ENCODE assay signal across 17 cellular contexts in genomic region chr1:55519937-55520683, GRCh38.
DNase-seq lines count a peak whose midpoint lies in the region; ATAC-seq and TF ChIP-seq lines count a peak whose summit lies in the region.
"Had no signal": no experiment of that assay in that cellular context is flagged by ENCODE, and none has a peak within 500 bp of the region (broad histone marks: within the 10 kb centered on the region; RNA-seq: fewer than 3 reads in every experiment).

No MANE protein-coding gene starts in this region.

- ATAC-seq in IMR-90 (ENCODE audit: low read depth) = peak; percentile 86
- no peak for ATAC-seq in gastroesophageal sphincter
- no peak for ATAC-seq in HG03039 (IDR thresholded peaks at IDR 0.05; ENCODE audit: unreplicated experiment)
- ATAC-seq: activated CD8-positive, alpha-beta memory T cell treated with anti-CD3 and anti-CD28 coated beads, Interleukin-2, amount 10 ng/mL, durations not matched to agents 7 days and 5 days; stimulated activated memory B cell treated with anti-CD40 and anti-IgM and Interleukin-4, amounts not matched to agents 10 μg/mL and 1 μg/mL and 100 μg/mL, for 72 hours had no signal

- no peak for TF ChIP-seq EP300 in gastroesophageal sphincter (IDR thresholded peaks at IDR 0.05)

- peak overlapping the region; percentile 94 for H2BK120ac ChIP-seq in IMR-90 (ENCODE audit: low read depth, low read length)

- peak overlapping the region; percentile 55 to 80; a peak in 3 of 4 replicates for H4K8ac ChIP-seq in IMR-90 (ENCODE audit: low read depth in 2 of 2, low read length in 2 of 2)

- H4K5ac ChIP-seq in IMR-90 (ENCODE audit: low read depth, low read length) = peak overlapping the region; percentile 93

- H3K9me3 ChIP-seq in IMR-90 (ENCODE audit: control insufficient read depth, insufficient read depth, low read length) (no peaks in the 10 kb centered on the region), colonic mucosa (no peaks in the 10 kb centered on the region), gastroesophageal sphincter (no peaks in the 10 kb centered on the region)

- intact Hi-C loops in IMR-90 (cut with micrococcal nuclease) (loop anchor here (10.0 kb wide), 1 partner anchor 115 kb away; no protein-coding TSS in a partner anchor), colonic mucosa (cut with DNase I) (no loop called here)

- dilution Hi-C loops in IMR-90 (cut with HindIII; ENCODE audit: low sequenced_read_pairs, unreplicated experiment) = no loop called here

- H3K9ac ChIP-seq in IMR-90 (ENCODE audit: low read depth, low read length) (peak overlapping the region; percentile 10; the same call in 1 of the 2 replicates), colonic mucosa (ENCODE audit: low read depth in 2 of 2, low read length in 2 of 2) (no peak overlapping the region)

- H3K4me2 ChIP-seq in IMR-90 (ENCODE audit: low read depth, low read length) = peak overlapping the region; percentile 59

- peak overlapping the region; percentile 97 for H3K18ac ChIP-seq in IMR-90 (ENCODE audit: low read depth, low read length)

- peak overlapping the region; percentile 96; the same call in 2 of the 3 replicates for H2BK15ac ChIP-seq in IMR-90 (ENCODE audit: low read depth, low read length)

- DNase-seq in AG20443 (ENCODE audit: low spot score) (peak; percentile 35), IMR-90 (peak; percentile 73), cerebellar cortex (ENCODE audit: low spot score) (peak; percentile 76), kidney glomerular epithelial cell (lab: John Stamatoyannopoulos, UW) (peak; percentile 20), colonic mucosa (no peak)
- DNase-seq in activated CD4-positive, alpha-beta T cell treated with anti-CD3 and anti-CD28 coated beads for 4 hours = no peak
- DNase-seq: activated CD4-positive, alpha-beta T cell treated with anti-CD3 and anti-CD28 coated beads for 48 hours; activated CD8-positive, alpha-beta memory T cell treated with anti-CD3 and anti-CD28 coated beads, Interleukin-2, amount 10 ng/mL, durations not matched to agents 7 days and 5 days; CD4-positive, alpha-beta memory T cell; DMS79; foreskin melanocyte; NCI-H2081 treated with DMSO at 0.1 percent for 48 hours; nephron progenitor cell; SHP77 treated with DMSO at 0.1 percent for 48 hours had no signal

- POLR2A ChIA-PET in IMR-90 (lab: Charles Lee; ENCODE audit: unreplicated experiment) = no interaction called here

- H3K27ac ChIP-seq in IMR-90 (ENCODE audit: insufficient read depth, low read length) (peak overlapping the region; percentile 97), colonic mucosa (no peak overlapping the region), gastroesophageal sphincter (no peak overlapping the region)

- H3K27me3 ChIP-seq in IMR-90 (ENCODE audit: control insufficient read depth, insufficient read depth, low read length) (no peaks in the 10 kb centered on the region), colonic mucosa (no peaks in the 10 kb centered on the region), gastroesophageal sphincter (no peaks in the 10 kb centered on the region)

- BruUV-seq in IMR-90 (replicated peaks; lab: Mats Ljungman, UMichigan) = no TSS peak

- CTCF ChIA-PET in IMR-90 (lab: Yijun Ruan, JAX) = interaction anchor here (0.6 to 1.1 kb wide), 2 partner anchors 160 to 1069 kb away, joined by 3 to 4 read pairs; no protein-coding TSS in a partner anchor

- peak overlapping the region; percentile 92 for H2AK5ac ChIP-seq in IMR-90 (ENCODE audit: low read depth, low read length)

- H3K56ac ChIP-seq in IMR-90 (ENCODE audit: extremely low read depth, insufficient read depth, low read length) = 0 out of 2 replicates have a peak overlapping the region, but pooled peaks have one; percentile 35

- peak overlapping the region; percentile 96 for H2BK20ac ChIP-seq in IMR-90 (ENCODE audit: low read depth, low read length)

- no peak for TF ChIP-seq CTCF in IMR-90 (conservative IDR thresholded peaks at IDR 0.05; ENCODE audit: low read depth, low read length)
- TF ChIP-seq CTCF in colonic mucosa (IDR thresholded peaks at IDR 0.05) = no peak
- TF ChIP-seq CTCF in gastroesophageal sphincter (IDR thresholded peaks at IDR 0.05) = no peak

- H3K4me1 ChIP-seq in IMR-90 (ENCODE audit: control insufficient read depth, insufficient read depth, low read length) (peaks cover 21% of the 10 kb centered on the region), colonic mucosa (no peaks in the 10 kb centered on the region), gastroesophageal sphincter (peaks cover 0 to 8% (median 0%) of the 10 kb centered on the region in 3 donors)

- H3K14ac ChIP-seq in IMR-90 (replicated peaks; ENCODE audit: low read depth, low read length) = peak overlapping the region; percentile 95

- H4K20me1 ChIP-seq in IMR-90 (ENCODE audit: insufficient read depth, low read length) = no peaks in the 10 kb centered on the region

- peaks cover 11% of the 10 kb centered on the region for H3K9me1 ChIP-seq in IMR-90 (ENCODE audit: insufficient read depth, low read length)

- H3K36me3 ChIP-seq in IMR-90 (ENCODE audit: control insufficient read depth, insufficient read depth, low read length) = no peaks in the 10 kb centered on the region
- H3K36me3 ChIP-seq in colonic mucosa = no peaks in the 10 kb centered on the region
- H3K36me3 ChIP-seq in gastroesophageal sphincter = no peaks in the 10 kb centered on the region

- in situ Hi-C loops in IMR-90 (cut with MboI; ENCODE audit: low sequenced_read_pairs) = loop anchor here (25.0 kb wide), 1 partner anchor 1292 kb away; the partner anchor contains the start of gene FYB2

- peak overlapping the region; percentile 83 for H3K23ac ChIP-seq in IMR-90 (ENCODE audit: low read depth, low read length)

- peak overlapping the region; percentile 91 for H4K91ac ChIP-seq in IMR-90 (ENCODE audit: insufficient read depth, low read depth, low read length)

- peak overlapping the region; percentile 48 for H2AFZ ChIP-seq in IMR-90 (replicated peaks; ENCODE audit: low read length, poor library complexity)

- TF ChIP-seq RAD21 in IMR-90 (IDR thresholded peaks at IDR 0.05; ENCODE audit: low read length) = no peak

- H2AK9ac ChIP-seq in IMR-90 (replicated peaks; ENCODE audit: low read depth, low read length, poor library complexity) = no peak overlapping the region

- no peak for TF ChIP-seq POLR2A in IMR-90 (IDR thresholded peaks at IDR 0.05; ENCODE audit: low read depth, low read length)
- no peak for TF ChIP-seq POLR2A in gastroesophageal sphincter (IDR thresholded peaks at IDR 0.05)

- H3K4me3 ChIP-seq in IMR-90 (ENCODE audit: insufficient read depth, low read depth, low read length) (no peak overlapping the region), colonic mucosa (no peak overlapping the region), gastroesophageal sphincter (no peak overlapping the region)

- WGBS in IMR-90 (ENCODE audit: extremely low coverage in 2 of 2, insufficient read length in 1 of 2), 2 experiments = no CpG with 5 or more reads among the region's 6 CpGs
- WGBS in gastroesophageal sphincter (ENCODE audit: low coverage in 1 of 2), 2 donors = 57 to 66% methylated on average over 4 to 6 of the region's 6 CpGs

- peak overlapping the region; percentile 97 for H3K4ac ChIP-seq in IMR-90 (ENCODE audit: low read depth, low read length)

- H2BK5ac ChIP-seq in IMR-90 (ENCODE audit: low read depth, low read length, poor library complexity, severe bottlenecking) = peak overlapping the region; percentile 71

- no peaks in the 10 kb centered on the region for H3K79me1 ChIP-seq in IMR-90 (ENCODE audit: low read depth in 1 of 2, low read length in 2 of 2)

TF ChIP-seq in IMR-90, 13 proteins besides CTCF, POLR2A, EP300 and RAD21:
- TF ChIP-seq FOS (IDR thresholded peaks at IDR 0.05; ENCODE audit: low read depth, low read length) (no peak), CEBPB (IDR thresholded peaks at IDR 0.05; ENCODE audit: low read depth, low read length) (peak; percentile 80), NFE2L2 (IDR thresholded peaks at IDR 0.05; ENCODE audit: low read depth, low read length) (peak; percentile 86)
- TF ChIP-seq, protein P1, sequence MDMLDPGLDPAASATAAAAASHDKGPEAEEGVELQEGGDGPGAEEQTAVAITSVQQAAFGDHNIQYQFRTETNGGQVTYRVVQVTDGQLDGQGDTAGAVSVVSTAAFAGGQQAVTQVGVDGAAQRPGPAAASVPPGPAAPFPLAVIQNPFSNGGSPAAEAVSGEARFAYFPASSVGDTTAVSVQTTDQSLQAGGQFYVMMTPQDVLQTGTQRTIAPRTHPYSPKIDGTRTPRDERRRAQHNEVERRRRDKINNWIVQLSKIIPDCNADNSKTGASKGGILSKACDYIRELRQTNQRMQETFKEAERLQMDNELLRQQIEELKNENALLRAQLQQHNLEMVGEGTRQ (IDR thresholded peaks at IDR 0.05; ENCODE audit: low read depth, low read length) = no peak

Comparison
In these comparisons a context has a peak if more than half of its experiments do, and no peak if none do; other contexts are left out.
1. DNase-seq: peak in AG20443 (single experiment), IMR-90 (single experiment), cerebellar cortex (single experiment) and kidney glomerular epithelial cell (single experiment); none in colonic mucosa (single experiment) and activated CD4-positive, alpha-beta T cell treated with anti-CD3 and anti-CD28 coated beads for 4 hours (0 of 2).